ENCODE assay signal across 29 cellular contexts in genomic region chr3:12338595-12339546, GRCh38.
"Had no signal": no experiment of that assay in that cellular context is flagged by ENCODE, and none has a peak within 500 bp of the region (broad histone marks: within the 10 kb centered on the region; RNA-seq: fewer than 3 reads in every experiment).

No MANE protein-coding gene starts in this region.

- H3K36me3 ChIP-seq: breast epithelium, gastroesophageal sphincter, left ventricle myocardium inferior, pancreas, prostate gland, stomach, suprapubic skin, tibial nerve, WERI-Rb-1 had no signal

- H3K27ac ChIP-seq: breast epithelium, gastroesophageal sphincter, hepatocyte, left ventricle myocardium inferior, pancreas, prostate gland, stomach, suprapubic skin, tibial nerve, WERI-Rb-1 had no signal

- H3K9me3 Mint-ChIP-seq: activated naive CD4-positive, alpha-beta T cell treated with anti-CD3 and anti-CD28 coated beads, Interleukin-2, amount 50 U/mL, for 24 hours; activated naive CD8-positive, alpha-beta T cell treated with anti-CD3 and anti-CD28 coated beads, Interleukin-2, amount 50 U/mL, for 24 hours; activated T-cell treated with anti-CD3 and anti-CD28 coated beads, Interleukin-2, amount 50 U/mL, for 4 hours; activated T-helper 2 cell treated with anti-CD3 and anti-CD28 coated beads, Interferon-gamma antibody, Interleukin-2, Interleukin-4, amounts not matched to agents 10 μg/mL and 5 μg/mL and 100 μg/mL, durations not matched to agents 14 hours and 24 hours and 36 hours; mesothelial cell of epicardium; naive B cell; stimulated activated naive B cell treated with anti-CD40 and anti-IgM and Interleukin-4, amounts not matched to agents 10 μg/mL and 1 μg/mL and 100 μg/mL, for 72 hours; T-helper 1 cell treated with Interleukin-12 subunit alpha and Interleukin-12 subunit beta and Interleukin-4 antibody, amounts not matched to agents 30 μg/mL and 1 μg/mL, for 36 hours had no signal

- H3K27me3 ChIP-seq: breast epithelium, hepatocyte, pancreas, stomach, suprapubic skin, tibial nerve had no signal

- H3K4me3 ChIP-seq: breast epithelium, gastroesophageal sphincter, hepatocyte, left ventricle myocardium inferior, pancreas, prostate gland, stomach, suprapubic skin, tibial nerve had no signal

- H3K4me1 Mint-ChIP-seq: naive B cell had no signal

- H3K4me3 Mint-ChIP-seq: activated naive CD4-positive, alpha-beta T cell treated with anti-CD3 and anti-CD28 coated beads, Interleukin-2, amount 50 U/mL, for 24 hours; activated naive CD8-positive, alpha-beta T cell treated with anti-CD3 and anti-CD28 coated beads, Interleukin-2, amount 50 U/mL, for 24 hours; activated T-cell treated with anti-CD3 and anti-CD28 coated beads, Interleukin-2, amount 50 U/mL, for 4 hours; mesothelial cell of epicardium; naive B cell; stimulated activated naive B cell treated with anti-CD40 and anti-IgM and Interleukin-4, amounts not matched to agents 10 μg/mL and 1 μg/mL and 100 μg/mL, for 72 hours; T-helper 1 cell treated with Interleukin-12 subunit alpha and Interleukin-12 subunit beta and Interleukin-4 antibody, amounts not matched to agents 30 μg/mL and 1 μg/mL, for 36 hours had no signal

- H3K9me3 ChIP-seq: breast epithelium, gastroesophageal sphincter, left ventricle myocardium inferior, pancreas, prostate gland, stomach, suprapubic skin, tibial nerve had no signal

- H3K4me1 ChIP-seq: breast epithelium, gastroesophageal sphincter, prostate gland, stomach, suprapubic skin, tibial nerve had no signal

- H3K27ac Mint-ChIP-seq: activated naive CD4-positive, alpha-beta T cell treated with anti-CD3 and anti-CD28 coated beads, Interleukin-2, amount 50 U/mL, for 24 hours; activated naive CD8-positive, alpha-beta T cell treated with anti-CD3 and anti-CD28 coated beads, Interleukin-2, amount 50 U/mL, for 24 hours; activated T-helper 2 cell treated with anti-CD3 and anti-CD28 coated beads, Interferon-gamma antibody, Interleukin-2, Interleukin-4, amounts not matched to agents 10 μg/mL and 5 μg/mL and 100 μg/mL, durations not matched to agents 14 hours and 24 hours and 36 hours; mesothelial cell of epicardium; naive B cell; stimulated activated naive B cell treated with anti-CD40 and anti-IgM and Interleukin-4, amounts not matched to agents 10 μg/mL and 1 μg/mL and 100 μg/mL, for 72 hours; T-helper 1 cell treated with Interleukin-12 subunit alpha and Interleukin-12 subunit beta and Interleukin-4 antibody, amounts not matched to agents 30 μg/mL and 1 μg/mL, for 36 hours had no signal

- DNase-seq: activated CD4-positive, alpha-beta T cell treated with anti-CD3 and anti-CD28 coated beads for 48 hours; activated CD4-positive, alpha-beta T cell treated with anti-CD3 and anti-CD28 coated beads, Interleukin-2, amount 50 U/mL, for 48 hours; activated CD8-positive, alpha-beta memory T cell treated with anti-CD3 and anti-CD28 coated beads for 24 hours; activated CD8-positive, alpha-beta memory T cell treated with anti-CD3 and anti-CD28 coated beads, Interleukin-2, amount 50 U/mL, for 4 hours; activated naive CD8-positive, alpha-beta T cell treated with anti-CD3 and anti-CD28 coated beads, Interleukin-2, amount 50 U/mL, for 24 hours; activated T-cell treated with anti-CD3 and anti-CD28 coated beads, Interleukin-2, amount 50 U/mL, for 4 hours; central memory CD4-positive, alpha-beta T cell; left ventricle myocardium inferior; naive B cell; pancreas; stimulated activated CD4-positive, alpha-beta T cell treated with anti-CD3 and anti-CD28 coated beads, Interleukin-15, amount 100 ng/mL, for 24 hours; stimulated activated CD4-positive, alpha-beta T cell treated with anti-CD3 and anti-CD28 coated beads, Interleukin-2, amount 100 ng/mL, for 24 hours; stimulated activated naive B cell treated with anti-CD40 and anti-IgM and Interleukin-4, amounts not matched to agents 10 μg/mL and 1 μg/mL and 100 μg/mL, for 72 hours; stomach; T-helper 9 cell; WERI-Rb-1 had no signal

- FAIRE-seq: endothelial cell of umbilical vein, TTC549 had no signal

- H3K36me3 Mint-ChIP-seq: activated naive CD4-positive, alpha-beta T cell treated with anti-CD3 and anti-CD28 coated beads, Interleukin-2, amount 50 U/mL, for 24 hours; mesothelial cell of epicardium; naive B cell; stimulated activated naive B cell treated with anti-CD40 and anti-IgM and Interleukin-4, amounts not matched to agents 10 μg/mL and 1 μg/mL and 100 μg/mL, for 72 hours had no signal

- ATAC-seq: activated CD4-positive, CD25-positive, alpha-beta regulatory T cell treated with anti-CD3 and anti-CD28 coated beads, Interleukin-2, amount 50 U/mL, for 24 hours; activated naive CD8-positive, alpha-beta T cell treated with anti-CD3 and anti-CD28 coated beads, Interleukin-2, amount 50 U/mL, for 24 hours; activated T-cell treated with anti-CD3 and anti-CD28 coated beads, Interleukin-2, amount 50 U/mL, for 4 hours; gastroesophageal sphincter; pancreas; stimulated activated naive B cell treated with anti-CD40 and anti-IgM and Interleukin-4, amounts not matched to agents 10 μg/mL and 1 μg/mL and 100 μg/mL, for 72 hours had no signal
